ENCODE assay signal across 15 cellular contexts in genomic region chr6:106966229-106966628, GRCh38.
"Had no signal": no experiment of that assay in that cellular context is flagged by ENCODE, and none has a peak within 500 bp of the region (broad histone marks: within the 10 kb centered on the region; RNA-seq: fewer than 3 reads in every experiment).

No MANE protein-coding gene starts in this region.

- H3K36me3 ChIP-seq: cardiac muscle cell, esophagus squamous epithelium, neural progenitor cell, upper lobe of left lung had no signal

- ATAC-seq: activated naive CD8-positive, alpha-beta T cell treated with anti-CD3 and anti-CD28 coated beads, Interleukin-2, amount 50 U/mL, for 24 hours; sciatic nerve; stimulated activated naive CD8-positive, alpha-beta T cell treated with anti-CD3 and anti-CD28 coated beads, Interleukin-15, amount 100 ng/mL, for 72 hours had no signal

- H3K4me1 Mint-ChIP-seq: activated naive CD8-positive, alpha-beta T cell treated with anti-CD3 and anti-CD28 coated beads, Interleukin-2, amount 50 U/mL, for 24 hours; neural progenitor cell; stimulated activated naive CD8-positive, alpha-beta T cell treated with anti-CD3 and anti-CD28 coated beads, Interleukin-15, amount 100 ng/mL, for 72 hours had no signal

- H3K4me2 ChIP-seq: neural progenitor cell had no signal

- H2AFZ ChIP-seq: neural progenitor cell had no signal

- H3K27ac ChIP-seq: cardiac muscle cell, neural progenitor cell, spleen, upper lobe of left lung had no signal

- H3K9me3 Mint-ChIP-seq: activated naive CD8-positive, alpha-beta T cell treated with anti-CD3 and anti-CD28 coated beads, Interleukin-2, amount 50 U/mL, for 24 hours; stimulated activated naive CD8-positive, alpha-beta T cell treated with anti-CD3 and anti-CD28 coated beads, Interleukin-15, amount 100 ng/mL, for 72 hours had no signal

- H3K27ac Mint-ChIP-seq: activated naive CD8-positive, alpha-beta T cell treated with anti-CD3 and anti-CD28 coated beads, Interleukin-2, amount 50 U/mL, for 24 hours; neural progenitor cell; stimulated activated naive CD8-positive, alpha-beta T cell treated with anti-CD3 and anti-CD28 coated beads, Interleukin-15, amount 100 ng/mL, for 72 hours had no signal

- H3K9me3 ChIP-seq: esophagus squamous epithelium, pancreas, spleen, upper lobe of left lung had no signal

- H3K4me3 ChIP-seq: cardiac muscle cell, esophagus squamous epithelium, neural progenitor cell, pancreas, spleen, upper lobe of left lung had no signal

- H3K4me3 Mint-ChIP-seq: activated naive CD8-positive, alpha-beta T cell treated with anti-CD3 and anti-CD28 coated beads, Interleukin-2, amount 50 U/mL, for 24 hours; neural progenitor cell; stimulated activated naive CD8-positive, alpha-beta T cell treated with anti-CD3 and anti-CD28 coated beads, Interleukin-15, amount 100 ng/mL, for 72 hours had no signal

- H3K4me1 ChIP-seq: esophagus squamous epithelium, neural progenitor cell, pancreas, spleen, upper lobe of left lung had no signal

- H3K27me3 ChIP-seq: cardiac muscle cell, neural progenitor cell, pancreas, upper lobe of left lung had no signal

- DNase-seq: activated CD4-positive, CD25-positive, alpha-beta regulatory T cell treated with anti-CD3 and anti-CD28 coated beads, Interleukin-2, amount 50 U/mL, for 72 hours; activated naive CD4-positive, alpha-beta T cell treated with Interleukin-2 at 50 U/mL for 16 hours; activated naive CD8-positive, alpha-beta T cell treated with anti-CD3 and anti-CD28 coated beads, Interleukin-2, amount 50 U/mL, for 24 hours; esophagus squamous epithelium; glutamatergic neuron; hypothalamus; midbrain; spleen; stimulated activated naive CD8-positive, alpha-beta T cell treated with anti-CD3 and anti-CD28 coated beads, Interleukin-15, amount 100 ng/mL, for 72 hours; T-helper 1 cell; upper lobe of left lung had no signal

- H3K9ac ChIP-seq: neural progenitor cell had no signal
